9 cellular contexts compared by ENCODE assay signal in genomic region chr6:117498159-117498558, GRCh38. TPM values are rescaled to one million over a fixed set of nuclear protein-coding genes. Genes with fewer than 3 reads are reported as not detected.
A peak's percentile ranks its signal among the peaks of the same experiment; 100 is the strongest.
DNase-seq lines count a peak whose midpoint lies in the region; ATAC-seq and TF ChIP-seq lines count a peak whose summit lies in the region.
"Had no signal": no experiment of that assay in that cellular context is flagged by ENCODE, and none has a peak within 500 bp of the region (broad histone marks: within the 10 kb centered on the region; RNA-seq: fewer than 3 reads in every experiment).

No MANE protein-coding gene starts in this region.

- intact Hi-C loops in head of caudate nucleus (cut with DNase I): no loop called here
- intact Hi-C loops in left ventricle myocardium superior (cut with micrococcal nuclease): no loop called here

- H2AFZ ChIP-seq in OCI-LY3 (ENCODE audit: low read depth, low read length): no peak overlapping the region

- H3K36me3 ChIP-seq in OCI-LY3 (replicated peaks; ENCODE audit: low read depth, low read length): no peaks in the 10 kb centered on the region

- H3K79me2 ChIP-seq in OCI-LY3 (ENCODE audit: low read length): no peaks in the 10 kb centered on the region

- no peak overlapping the region for H3K27ac ChIP-seq in OCI-LY3 (ENCODE audit: low read length)

- no peaks in the 10 kb centered on the region for H3K27me3 ChIP-seq in OCI-LY3 (ENCODE audit: low read depth, low read length)

- H3K9me3 ChIP-seq in OCI-LY3 (ENCODE audit: insufficient read depth, low read length): no peaks in the 10 kb centered on the region

- H4K20me1 ChIP-seq in OCI-LY3 (ENCODE audit: insufficient read depth, low read length): no peaks in the 10 kb centered on the region

- no peak overlapping the region for H3K9ac ChIP-seq in OCI-LY3 (ENCODE audit: low read length)

- peaks cover 46% of the 10 kb centered on the region for H3K4me1 ChIP-seq in OCI-LY3 (ENCODE audit: low read length)

- peak overlapping the region; percentile 52 for H3K4me2 ChIP-seq in OCI-LY3 (ENCODE audit: low read length)

- H3K4me3 ChIP-seq in OCI-LY3 (ENCODE audit: low read length) (no peak overlapping the region), fibroblast of villous mesenchyme (ENCODE audit: low read depth, low read length) (no peak overlapping the region)

- ATAC-seq in GM21825 (IDR thresholded peaks at IDR 0.05; ENCODE audit: unreplicated experiment) (peak; percentile 67), left ventricle myocardium superior (no peak)

- TF ChIP-seq CTCF in OCI-LY3 (IDR thresholded peaks at IDR 0.05; ENCODE audit: low read depth, low read length) (no peak), fibroblast of villous mesenchyme (IDR thresholded peaks at IDR 0.05; ENCODE audit: insufficient read depth, low read depth, low read length) (no peak)

- DNase-seq in AG08396 (ENCODE audit: low spot score): peak; percentile 39
- peak; percentile 72 for DNase-seq in fibroblast of villous mesenchyme (ENCODE audit: low read depth)
- DNase-seq in NCI-H2171 (lab: John Stamatoyannopoulos, UW): no peak
- DNase-seq in head of caudate nucleus: no peak
- DNase-seq in superior temporal gyrus (ENCODE audit: extremely low spot score): no peak
- no peak for DNase-seq in left ventricle myocardium superior
- DNase-seq: NCI-H2107 had no signal

RNA-seq across cellular contexts. Expression of gene DCBLD1, which starts 15.7 kb away (rescaled TPM):
- total RNA-seq in fibroblast of villous mesenchyme (39.0 and 69.1 TPM in 2 replicates), left ventricle myocardium superior (6.0 TPM)

Comparison
In these comparisons a context has a peak if more than half of its experiments do, and no peak if none do; other contexts are left out.
1. DNase-seq: peak in AG08396 (single experiment) and fibroblast of villous mesenchyme (single experiment); none in NCI-H2171 (single experiment), head of caudate nucleus (0 of 42), superior temporal gyrus (single experiment) and left ventricle myocardium superior (single experiment).